ENCODE assay signal across 17 cellular contexts in the genomic region with DNA sequence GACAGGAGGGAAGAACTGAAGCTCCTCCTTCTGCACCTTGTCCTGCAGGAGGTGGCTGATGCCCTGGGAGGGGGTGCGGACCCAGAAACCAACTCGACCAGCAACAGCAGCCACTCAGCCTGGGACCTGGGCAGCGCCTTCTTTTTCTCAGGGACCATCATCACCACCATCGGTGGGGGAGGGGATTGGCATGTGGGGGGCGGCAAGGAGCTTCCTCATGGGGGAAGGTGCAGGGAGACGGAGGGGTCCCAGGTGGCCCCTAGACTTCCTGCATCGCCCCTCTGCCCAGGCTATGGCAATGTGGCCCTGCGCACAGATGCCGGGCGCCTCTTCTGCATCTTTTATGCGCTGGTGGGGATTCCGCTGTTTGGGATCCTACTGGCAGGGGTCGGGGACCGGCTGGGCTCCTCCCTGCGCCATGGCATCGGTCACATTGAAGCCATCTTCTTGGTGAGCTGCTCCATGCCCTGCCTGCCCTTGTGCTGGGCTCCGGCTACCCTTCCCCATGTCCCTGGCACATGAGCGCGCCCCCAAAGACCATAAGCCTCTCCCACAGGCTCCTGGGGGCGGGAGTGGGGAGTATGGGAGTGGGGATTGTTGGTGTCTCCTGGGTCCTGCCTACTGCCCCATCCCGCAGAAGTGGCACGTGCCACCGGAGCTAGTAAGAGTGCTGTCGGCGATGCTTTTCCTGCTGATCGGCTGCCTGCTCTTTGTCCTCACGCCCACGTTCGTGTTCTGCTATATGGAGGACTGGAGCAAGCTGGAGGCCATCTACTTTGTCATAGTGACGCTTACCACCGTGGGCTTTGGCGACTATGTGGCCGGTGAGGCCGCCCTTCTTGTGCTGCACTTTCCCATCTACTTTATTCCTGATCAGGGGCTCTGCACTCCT. TPM values are rescaled to one million over a fixed set of nuclear protein-coding genes. Genes with fewer than 3 reads are reported as not detected.
DNase-seq lines count a peak whose midpoint lies in the region; TF ChIP-seq lines count a peak whose summit lies in the region.
"Had no signal": no experiment of that assay in that cellular context is flagged by ENCODE, and none has a peak within 500 bp of the region (broad histone marks: within the 10 kb centered on the region; RNA-seq: fewer than 3 reads in every experiment).

No MANE protein-coding gene starts in this region.

- H2AFZ ChIP-seq in hepatocyte, result no peak overlapping the region

- no peak overlapping the region for H3K18ac ChIP-seq in mesendoderm (ENCODE audit: low read length)

- H3K4me3 ChIP-seq in hepatocyte, result no peak overlapping the region
- H3K4me3 ChIP-seq in mesendoderm (ENCODE audit: low read length), result no peak overlapping the region

- H3K4ac ChIP-seq in mesendoderm (ENCODE audit: low read depth, low read length), result no peak overlapping the region

- H3K4me1 ChIP-seq in ES-I3 (ENCODE audit: insufficient read depth, low read length), result no peaks in the 10 kb centered on the region; the same call in 1 of the 2 replicates
- peaks cover 23% of the 10 kb centered on the region for H3K4me1 ChIP-seq in hepatocyte (ENCODE audit: insufficient read depth)
- no peaks in the 10 kb centered on the region for H3K4me1 ChIP-seq in mesendoderm (ENCODE audit: control insufficient read depth, low read depth, low read length)

- H2BK5ac ChIP-seq in mesendoderm (ENCODE audit: low read length), result no peak overlapping the region

- no peaks in the 10 kb centered on the region for H3K79me2 ChIP-seq in hepatocyte
- H3K79me2 ChIP-seq in mesendoderm (ENCODE audit: control insufficient read depth, insufficient read depth, low read length), result no peaks in the 10 kb centered on the region

- H3K79me1 ChIP-seq in mesendoderm (ENCODE audit: low read length), result no peaks in the 10 kb centered on the region

- H4K8ac ChIP-seq in mesendoderm (ENCODE audit: low read depth, low read length), result no peak overlapping the region

- no peak for TF ChIP-seq CTCF in hepatocyte (IDR thresholded peaks at IDR 0.05; ENCODE audit: poor library complexity)

- peaks cover 11 to 16% (median 12%) of the 10 kb centered on the region in 3 donors for H3K4me1 Mint-ChIP-seq in IgD-negative memory B cell

- H4K20me1 ChIP-seq in hepatocyte (ENCODE audit: insufficient read depth, poor library complexity, severe bottlenecking), result no peaks in the 10 kb centered on the region

- H3K36me3 Mint-ChIP-seq in IgD-negative memory B cell, result no peaks in the 10 kb centered on the region

- H3K27ac Mint-ChIP-seq in IgD-negative memory B cell, result peak overlapping the region in 2 of 3 donors; percentile 7 to 61

- no peak overlapping the region for H3K23ac ChIP-seq in mesendoderm (ENCODE audit: low read length)

- no peaks in the 10 kb centered on the region for H3K9me2 ChIP-seq in hepatocyte (replicated peaks; ENCODE audit: insufficient read depth)

- H2AK5ac ChIP-seq in mesendoderm (ENCODE audit: low read length), result no peak overlapping the region

- no peak overlapping the region for H2BK15ac ChIP-seq in mesendoderm (replicated peaks; ENCODE audit: low read depth)

- H3K56ac ChIP-seq in mesendoderm (ENCODE audit: low read length), result no peak overlapping the region

- no peak overlapping the region for H3K27ac ChIP-seq in hepatocyte
- no peak overlapping the region for H3K27ac ChIP-seq in mesendoderm (ENCODE audit: low read depth, low read length)

- H3K9ac ChIP-seq in ES-I3 (ENCODE audit: low read depth, low read length) (peak overlapping the region; percentile 3; the same call in 1 of the 2 replicates), mesendoderm (ENCODE audit: low read length) (no peak overlapping the region)

- H4K5ac ChIP-seq in mesendoderm (ENCODE audit: low read length), result no peak overlapping the region

- peak overlapping the region in 3 of 4 donors; percentile 6 to 53 (median 29) for H3K4me3 Mint-ChIP-seq in IgD-negative memory B cell

- no peak overlapping the region for H2BK120ac ChIP-seq in mesendoderm (ENCODE audit: low read depth, low read length)

- H3K27me3 Mint-ChIP-seq in IgD-negative memory B cell, result peaks cover 64% of the 10 kb centered on the region

- peaks cover 86% of the 10 kb centered on the region for H3K27me3 ChIP-seq in hepatocyte
- H3K27me3 ChIP-seq in mesendoderm (ENCODE audit: insufficient read depth, low read length, poor library complexity), result peaks cover 77% of the 10 kb centered on the region

- DNase-seq in hepatocyte (ENCODE audit: low spot score) (peak; percentile 7), posterior vena cava (ENCODE audit: low spot score) (peak; percentile 67), SKM-1 treated with dmso at 0.1 percent for 144 hours (lab: John Stamatoyannopoulos, UW; ENCODE audit: unreplicated experiment) (no peak), foreskin melanocyte (no peak), mesendoderm (no peak)
- DNase-seq: DMS 273 treated with DMSO at 0.1 percent for 48 hours; NCI-H1436; NCI-H2227 treated with DMSO at 0.1 percent for 48 hours; NCI-H524 treated with DMSO at 0.1 percent for 48 hours; NK-92 treated with Interleukin-12 subunit alpha and Interleukin-12 subunit beta, amount 100 ng/mL, for 24 hours; OCI-M1 had no signal

- H3K9me3 Mint-ChIP-seq in IgD-negative memory B cell, result no peaks in the 10 kb centered on the region

- H3K9me3 ChIP-seq in ES-I3 (ENCODE audit: control insufficient read depth, insufficient read depth, low read length), result no peaks in the 10 kb centered on the region; the same call in 1 of the 2 replicates
- H3K9me3 ChIP-seq in hepatocyte (ENCODE audit: low read depth), result no peaks in the 10 kb centered on the region

- 33% methylated on average over 34 of the region's 34 CpGs for WGBS in hepatocyte (ENCODE audit: low lambda C conversion rate, missing lambda C conversion rate)
- no CpG with 5 or more reads among the region's 34 CpGs for WGBS in mesendoderm (ENCODE audit: extremely low coverage, insufficient coverage, low lambda C conversion rate)

- H3K4me2 ChIP-seq in hepatocyte (no peak overlapping the region), mesendoderm (ENCODE audit: low read length) (no peak overlapping the region)

- H3K36me3 ChIP-seq in ES-I3 (ENCODE audit: insufficient read depth, low read length), result no peaks in the 10 kb centered on the region
- H3K36me3 ChIP-seq in hepatocyte (replicated peaks; ENCODE audit: insufficient read depth, low read depth), result no peaks in the 10 kb centered on the region
- H3K36me3 ChIP-seq in mesendoderm (ENCODE audit: control insufficient read depth, insufficient read depth, low read length), result no peaks in the 10 kb centered on the region

- intact Hi-C loops in posterior vena cava (cut with DNase I), result loop anchor here in 1 of 2 donors (10.0 kb wide), 1 partner anchor 92 kb away; a partner anchor contains a TSS

RNA-seq across cellular contexts. Expression of a gene that starts 3.1 kb away (rescaled TPM):
- polyA plus RNA-seq in IgD-negative memory B cell (not detected), hepatocyte (0.46 and 0.96 TPM in 2 replicates)
- total RNA-seq in hepatocyte (not detected in 2 replicates), posterior vena cava (1 to 10 TPM in 1 of 2 donors, not detected in 1; 1.4 TPM)
- 0.11 TPM for polyA plus RNA-seq in mesendoderm (2013, experiment 1 of 2)
- polyA plus RNA-seq in mesendoderm (2013, experiment 2 of 2), result 0.13 TPM
- total RNA-seq: H4 had no signal
- polyA plus RNA-seq: AG04450, BJ had no signal

RNA-seq across cellular contexts. Expression of a gene that starts 6.0 kb away (rescaled TPM):
- not detected for polyA plus RNA-seq in IgD-negative memory B cell
- total RNA-seq in hepatocyte, result not detected in 2 replicates
- not detected in 2 replicates for polyA plus RNA-seq in hepatocyte
- not detected for total RNA-seq in posterior vena cava
- not detected for polyA plus RNA-seq in mesendoderm (2013, experiment 1 of 2)
- 0.03 TPM for polyA plus RNA-seq in mesendoderm (2013, experiment 2 of 2)
- total RNA-seq: H4, SK-MEL-5 had no signal
- polyA plus RNA-seq: AG04450, BJ had no signal

RNA-seq across cellular contexts. Expression of a gene that starts 8.2 kb away (rescaled TPM):
- polyA plus RNA-seq in IgD-negative memory B cell, result 11.2 TPM
- 52.1 and 62.0 TPM in 2 replicates for total RNA-seq in hepatocyte
- 51.3 and 57.4 TPM in 2 replicates for polyA plus RNA-seq in hepatocyte
- total RNA-seq in posterior vena cava, result 10 to 100 TPM; 33.5 to 41.2 TPM
- polyA plus RNA-seq in mesendoderm (2013, experiment 1 of 2), result 9.3 TPM
- polyA plus RNA-seq in mesendoderm (2013, experiment 2 of 2), result 8.3 TPM

RNA-seq across cellular contexts. Expression of a gene that starts 11.4 kb away (rescaled TPM):
- polyA plus RNA-seq in IgD-negative memory B cell (19.7 TPM), hepatocyte (62.4 and 63.9 TPM in 2 replicates)
- total RNA-seq in hepatocyte (17.0 and 25.2 TPM in 2 replicates), posterior vena cava (10 to 100 TPM; 23.2 to 27.5 TPM)
- polyA plus RNA-seq in mesendoderm (2013, experiment 1 of 2), result 15.4 TPM
- 16.1 TPM for polyA plus RNA-seq in mesendoderm (2013, experiment 2 of 2)

RNA-seq across cellular contexts. Expression of a gene that starts 12.6 kb away (rescaled TPM):
- polyA plus RNA-seq in IgD-negative memory B cell (53.2 TPM), hepatocyte (122 and 125 TPM in 2 replicates)
- total RNA-seq in hepatocyte (52.0 and 74.3 TPM in 2 replicates), posterior vena cava (10 to 100 TPM; 49.6 to 57.3 TPM)
- 18.3 TPM for polyA plus RNA-seq in mesendoderm (2013, experiment 1 of 2)
- polyA plus RNA-seq in mesendoderm (2013, experiment 2 of 2), result 18.3 TPM

Comparison
In these comparisons a context has a peak if more than half of its experiments do, and no peak if none do; other contexts are left out.
1. DNase-seq: peak in hepatocyte (single experiment) and posterior vena cava (single experiment); none in SKM-1 treated with dmso at 0.1 percent for 144 hours (single experiment), foreskin melanocyte (single experiment) and mesendoderm (single experiment).